31 cellular contexts compared by ENCODE assay signal in genomic region chr4:40888916-40889315, GRCh38.
"Had no signal": no experiment of that assay in that cellular context is flagged by ENCODE, and none has a peak within 500 bp of the region (broad histone marks: within the 10 kb centered on the region; RNA-seq: fewer than 3 reads in every experiment).

No MANE protein-coding gene starts in this region.

- H3K36me3 Mint-ChIP-seq: activated CD8-positive, alpha-beta memory T cell treated with anti-CD3 and anti-CD28 coated beads, Interleukin-2, amount 10 ng/mL, durations not matched to agents 7 days and 5 days; activated naive CD4-positive, alpha-beta T cell treated with anti-CD3 and anti-CD28 coated beads, Interleukin-2, amount 50 U/mL, for 72 hours; naive thymus-derived CD8-positive, alpha-beta T cell; stimulated activated memory B cell treated with anti-CD40 and anti-IgM and Interleukin-4, amounts not matched to agents 10 μg/mL and 1 μg/mL and 100 μg/mL, for 72 hours; T-cell had no signal

- ATAC-seq: activated CD4-positive, alpha-beta T cell treated with anti-CD3 and anti-CD28 coated beads for 36 hours; activated CD8-positive, alpha-beta memory T cell treated with anti-CD3 and anti-CD28 coated beads, Interleukin-2, amount 10 ng/mL, durations not matched to agents 7 days and 5 days; activated CD8-positive, alpha-beta T cell treated with anti-CD3 and anti-CD28 coated beads, Interleukin-2, amount 10 ng/mL, durations not matched to agents 7 days and 5 days; activated naive CD4-positive, alpha-beta T cell treated with anti-CD3 and anti-CD28 coated beads, Interleukin-2, amount 50 U/mL, for 72 hours; gastrocnemius medialis; left ventricle myocardium superior; naive thymus-derived CD8-positive, alpha-beta T cell; pancreas; sciatic nerve; stimulated activated memory B cell treated with anti-CD40 and anti-IgM and Interleukin-4, amounts not matched to agents 10 μg/mL and 1 μg/mL and 100 μg/mL, for 72 hours; T-cell had no signal

- H3K27ac ChIP-seq: gastrocnemius medialis, hepatocyte, pancreas, prostate gland, stomach, suprapubic skin had no signal

- H3K4me2 ChIP-seq: hepatocyte had no signal

- H3K4me3 ChIP-seq: gastrocnemius medialis, hepatocyte, pancreas, prostate gland, stomach, suprapubic skin, tibial nerve had no signal

- H3K36me3 ChIP-seq: gastrocnemius medialis, prostate gland had no signal

- H3K4me1 ChIP-seq: gastrocnemius medialis, pancreas, prostate gland, stomach, suprapubic skin had no signal

- H3K4me1 Mint-ChIP-seq: activated B cell treated with CpG ODN at 0.5 μM for 24 hours; central memory CD8-positive, alpha-beta T cell; stimulated activated memory B cell treated with anti-CD40 and anti-IgM and Interleukin-4, amounts not matched to agents 10 μg/mL and 1 μg/mL and 100 μg/mL, for 72 hours; T-cell had no signal

- H3K9me3 ChIP-seq: gastrocnemius medialis, pancreas, prostate gland, stomach, suprapubic skin, tibial nerve had no signal

- H3K27me3 Mint-ChIP-seq: activated B cell treated with CpG ODN at 0.5 μM for 24 hours; stimulated activated memory B cell treated with anti-CD40 and anti-IgM and Interleukin-4, amounts not matched to agents 10 μg/mL and 1 μg/mL and 100 μg/mL, for 72 hours had no signal

- H3K79me2 ChIP-seq: hepatocyte had no signal

- DNase-seq: activated B cell treated with CpG ODN at 0.5 μM for 24 hours; activated CD4-positive, alpha-beta T cell treated with anti-CD3 and anti-CD28 coated beads for 36 hours; activated CD8-positive, alpha-beta memory T cell treated with anti-CD3 and anti-CD28 coated beads, Interleukin-2, amount 10 ng/mL, durations not matched to agents 7 days and 5 days; activated CD8-positive, alpha-beta T cell treated with anti-CD3 and anti-CD28 coated beads, Interleukin-2, amount 10 ng/mL, durations not matched to agents 7 days and 5 days; activated naive CD4-positive, alpha-beta T cell; activated T-cell treated with anti-CD3 and anti-CD28 coated beads, Interleukin-2, amount 50 U/mL, for 48 hours; dermis blood vessel endothelial cell; effector CD8-positive, alpha-beta T cell; gastrocnemius medialis; islet precursor cell; left ventricle myocardium superior; midbrain; naive thymus-derived CD8-positive, alpha-beta T cell; nucleus accumbens; pancreas; retina; small intestine; stimulated activated CD4-positive, alpha-beta T cell treated with anti-CD3 and anti-CD28 coated beads, Interleukin-1b, Interleukin-23, amount 100 ng/mL, for 48 hours; stimulated activated CD4-positive, alpha-beta T cell treated with anti-CD3 and anti-CD28 coated beads, Interleukin-4, amount 100 ng/mL, for 4 hours; stimulated activated CD8-positive, alpha-beta memory T cell treated with anti-CD3 and anti-CD28 coated beads, Interleukin-4, amount 100 ng/mL, for 48 hours; stomach; T-cell had no signal

- H3K27me3 ChIP-seq: gastrocnemius medialis, hepatocyte, pancreas, stomach, suprapubic skin, tibial nerve had no signal

- H3K4me3 Mint-ChIP-seq: activated B cell treated with CpG ODN at 0.5 μM for 24 hours; activated CD4-positive, alpha-beta T cell treated with anti-CD3 and anti-CD28 coated beads for 36 hours; activated CD8-positive, alpha-beta memory T cell treated with anti-CD3 and anti-CD28 coated beads, Interleukin-2, amount 10 ng/mL, durations not matched to agents 7 days and 5 days; activated CD8-positive, alpha-beta T cell treated with anti-CD3 and anti-CD28 coated beads, Interleukin-2, amount 10 ng/mL, durations not matched to agents 7 days and 5 days; central memory CD8-positive, alpha-beta T cell; naive thymus-derived CD8-positive, alpha-beta T cell; neural crest cell; stimulated activated memory B cell treated with anti-CD40 and anti-IgM and Interleukin-4, amounts not matched to agents 10 μg/mL and 1 μg/mL and 100 μg/mL, for 72 hours; T-cell had no signal

- H3K27ac Mint-ChIP-seq: activated B cell treated with CpG ODN at 0.5 μM for 24 hours; activated CD4-positive, alpha-beta T cell treated with anti-CD3 and anti-CD28 coated beads for 36 hours; activated CD8-positive, alpha-beta memory T cell treated with anti-CD3 and anti-CD28 coated beads, Interleukin-2, amount 10 ng/mL, durations not matched to agents 7 days and 5 days; activated CD8-positive, alpha-beta T cell treated with anti-CD3 and anti-CD28 coated beads, Interleukin-2, amount 10 ng/mL, durations not matched to agents 7 days and 5 days; activated naive CD4-positive, alpha-beta T cell treated with anti-CD3 and anti-CD28 coated beads, Interleukin-2, amount 50 U/mL, for 72 hours; naive thymus-derived CD8-positive, alpha-beta T cell; stimulated activated memory B cell treated with anti-CD40 and anti-IgM and Interleukin-4, amounts not matched to agents 10 μg/mL and 1 μg/mL and 100 μg/mL, for 72 hours; T-cell had no signal

- H2AFZ ChIP-seq: hepatocyte had no signal

- H3K9me3 Mint-ChIP-seq: activated B cell treated with CpG ODN at 0.5 μM for 24 hours; activated naive CD4-positive, alpha-beta T cell treated with anti-CD3 and anti-CD28 coated beads, Interleukin-2, amount 50 U/mL, for 72 hours; central memory CD8-positive, alpha-beta T cell; naive thymus-derived CD8-positive, alpha-beta T cell; neural crest cell; stimulated activated memory B cell treated with anti-CD40 and anti-IgM and Interleukin-4, amounts not matched to agents 10 μg/mL and 1 μg/mL and 100 μg/mL, for 72 hours; T-cell had no signal
